Comparison of ENCODE assay signal across 8 cellular contexts in the genomic region with DNA sequence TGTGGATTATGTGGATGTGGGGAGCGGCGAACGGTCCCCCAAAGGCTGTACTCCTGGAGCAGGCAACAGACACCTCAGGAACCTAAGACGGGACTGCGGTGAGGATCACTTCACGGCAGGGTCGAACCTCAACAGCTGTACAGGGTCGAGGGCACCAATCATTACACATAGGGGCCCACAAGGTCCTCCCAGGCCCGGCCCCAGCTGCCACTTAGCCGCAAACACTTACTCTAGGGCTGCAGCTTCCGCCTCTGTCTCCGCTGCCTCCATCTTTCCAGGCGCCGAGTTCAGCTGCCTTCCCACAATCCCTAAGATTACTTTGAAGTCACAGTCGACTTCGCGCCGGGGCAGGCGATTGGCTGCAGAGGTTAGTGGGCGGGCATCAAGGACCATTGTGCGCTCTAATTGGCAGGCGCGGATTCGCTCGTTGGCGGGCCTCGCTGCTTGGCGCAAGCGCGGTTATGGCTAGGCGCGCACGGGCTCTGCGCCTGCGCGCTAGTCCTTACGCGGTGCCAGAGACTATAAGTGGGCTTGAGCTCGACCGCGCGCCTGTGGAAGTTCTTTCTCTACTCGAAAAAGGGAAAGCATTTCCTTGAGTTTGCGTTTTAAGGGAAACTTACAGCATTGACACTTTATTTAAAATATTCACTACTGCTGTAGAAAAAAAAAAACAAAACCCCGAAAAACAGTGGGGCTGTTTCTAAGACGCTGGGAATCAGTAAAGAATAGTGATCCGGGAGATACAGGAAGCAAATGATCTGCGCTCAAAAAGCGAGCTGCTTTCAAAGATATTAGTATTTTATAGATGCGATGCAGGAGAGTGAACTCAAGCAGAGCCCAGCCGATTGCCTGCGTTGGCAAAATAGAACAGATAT.
DNase-seq lines count a peak whose midpoint lies in the region; ATAC-seq and FAIRE-seq lines count a peak whose summit lies in the region.

A gene with protein sequence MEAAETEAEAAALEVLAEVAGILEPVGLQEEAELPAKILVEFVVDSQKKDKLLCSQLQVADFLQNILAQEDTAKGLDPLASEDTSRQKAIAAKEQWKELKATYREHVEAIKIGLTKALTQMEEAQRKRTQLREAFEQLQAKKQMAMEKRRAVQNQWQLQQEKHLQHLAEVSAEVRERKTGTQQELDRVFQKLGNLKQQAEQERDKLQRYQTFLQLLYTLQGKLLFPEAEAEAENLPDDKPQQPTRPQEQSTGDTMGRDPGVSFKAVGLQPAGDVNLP (minus strand): TSS at position 293 of the 875 bp plus-strand sequence. CDS start 23 bp downstream, at position 270.

- peak within 1 kb of the TSS; percentile 74 for H3K27ac Mint-ChIP-seq in central memory CD8-positive, alpha-beta T cell (ENCODE audit: low read depth)

- no peaks in the 10 kb centered on the region for H3K27me3 Mint-ChIP-seq in central memory CD8-positive, alpha-beta T cell

- peak; percentile 100 for DNase-seq in AG20443 (ENCODE audit: low spot score)
- peak; percentile 68 to 94 for DNase-seq in NCI-H446 (lab: John Stamatoyannopoulos, UW)
- DNase-seq in activated CD4-positive, CD25-positive, alpha-beta regulatory T cell treated with anti-CD3 and anti-CD28 coated beads, Interleukin-2, amount 50 U/mL, for 16 hours (ENCODE audit: low read depth, low spot score), result peak; percentile 90
- peak; percentile 82 to 87 for DNase-seq in central memory CD8-positive, alpha-beta T cell (ENCODE audit: low spot score in 2 of 2)
- DNase-seq in stimulated activated CD4-positive, alpha-beta T cell treated with anti-CD3 and anti-CD28 coated beads, Interleukin-12 subunit alpha, Interleukin-12 subunit beta, amount 100 ng/mL, for 4 hours, result peak; percentile 91

- no peaks in the 10 kb centered on the region for H3K9me3 Mint-ChIP-seq in central memory CD8-positive, alpha-beta T cell

- peaks cover 18% of the 10 kb centered on the region for H3K4me1 Mint-ChIP-seq in central memory CD8-positive, alpha-beta T cell

- H3K4me3 Mint-ChIP-seq in central memory CD8-positive, alpha-beta T cell, result peak within 1 kb of the TSS; percentile 86

- ATAC-seq in GM19043 (IDR thresholded peaks at IDR 0.05; ENCODE audit: low read depth, unreplicated experiment) (peak; percentile 98), HG03354 (IDR thresholded peaks at IDR 0.05; ENCODE audit: poor library complexity, severe bottlenecking, unreplicated experiment) (peak; percentile 99)
- peak; percentile 90 for ATAC-seq in central memory CD8-positive, alpha-beta T cell (replicated peaks; ENCODE audit: extremely low read depth, poor library complexity, severe bottlenecking)

- peak; percentile 84 for FAIRE-seq in islet of Langerhans (lab: Jason Lieb, UNC)

- peaks cover 8% of the 10 kb centered on the region for H3K36me3 Mint-ChIP-seq in central memory CD8-positive, alpha-beta T cell (ENCODE audit: insufficient read depth)

Comparison
In these comparisons a context has a peak if more than half of its experiments do, and no peak if none do; other contexts are left out.
1. Peak in every context shown above with its lines: DNase-seq and ATAC-seq.